1 cellular context compared by ENCODE assay signal in the genomic region with DNA sequence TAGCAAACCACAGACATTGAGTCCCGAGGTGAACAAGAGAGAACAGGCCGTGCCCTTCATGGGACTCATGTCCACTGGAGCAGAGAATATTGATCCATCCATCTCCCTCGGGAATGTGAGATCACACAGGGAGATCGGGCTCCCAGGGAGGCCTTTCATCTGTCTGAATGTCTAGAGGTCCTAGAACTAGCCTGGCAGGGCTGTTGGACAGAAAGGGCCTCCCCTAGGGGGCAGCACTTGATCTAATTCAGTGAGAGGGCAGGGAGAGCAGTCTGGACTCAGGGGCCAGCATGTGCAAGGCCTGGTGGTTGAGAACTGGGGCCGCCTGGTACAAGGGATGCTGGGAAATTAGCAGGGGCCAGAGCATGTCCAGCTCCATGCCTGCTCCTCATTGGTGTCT.
TF ChIP-seq lines count a peak whose summit lies in the region.

No MANE protein-coding gene starts in this region.

TF ChIP-seq in SK-N-SH, 30 proteins besides CTCF, POLR2A, EP300 and RAD21 (continued from another document):
- TF ChIP-seq ZBTB33 (IDR thresholded peaks at IDR 0.05; ENCODE audit: borderline replicate concordance, low read depth) (no peak), TEAD4 (IDR thresholded peaks at IDR 0.05; ENCODE audit: borderline replicate concordance, insufficient read depth) (no peak), TAF1 (IDR thresholded peaks at IDR 0.05; ENCODE audit: borderline replicate concordance, low read depth, low read length) (no peak), NRF1 (IDR thresholded peaks at IDR 0.05; ENCODE audit: low read depth, low read length) (no peak), SIN3A (IDR thresholded peaks at IDR 0.05; ENCODE audit: borderline replicate concordance, low read depth, low read length) (no peak)
